Comparison of ENCODE assay signal across 8 cellular contexts in genomic region chr10:119445311-119445934, GRCh38.
A peak's percentile ranks its signal among the peaks of the same experiment; 100 is the strongest.
DNase-seq lines count a peak whose midpoint lies in the region; ATAC-seq and TF ChIP-seq lines count a peak whose summit lies in the region.

No MANE protein-coding gene starts in this region.

- no peaks in the 10 kb centered on the region for H3K9me3 Mint-ChIP-seq in activated CD4-positive, alpha-beta T cell treated with anti-CD3 and anti-CD28 coated beads, Interleukin-2, amount 10 ng/mL, durations not matched to agents 24 days and 14 days

- intact Hi-C loops in activated CD4-positive, alpha-beta T cell treated with anti-CD3 and anti-CD28 coated beads, Interleukin-2, amount 10 ng/mL, durations not matched to agents 24 days and 14 days (cut with micrococcal nuclease) = loop anchor here (1.0 to 5.0 kb wide), 2 partner anchors 42 to 246 kb away; no protein-coding TSS in a partner anchor
- intact Hi-C loops in right lobe of liver (cut with DNase I) = loop anchor here (10.0 kb wide), 1 partner anchor 251 kb away; no protein-coding TSS in a partner anchor

- H3K4me1 Mint-ChIP-seq in activated CD4-positive, alpha-beta T cell treated with anti-CD3 and anti-CD28 coated beads, Interleukin-2, amount 10 ng/mL, durations not matched to agents 24 days and 14 days = peaks cover 7% of the 10 kb centered on the region

- no peaks in the 10 kb centered on the region for H3K27me3 ChIP-seq in right lobe of liver

- DNase-seq in EL = peak; percentile 72
- DNase-seq in NCI-H345 treated with DMSO at 0.1 percent for 48 hours (lab: John Stamatoyannopoulos, UW; ENCODE audit: unreplicated experiment) = peak; percentile 7
- peak; percentile 95 for DNase-seq in activated CD4-positive, alpha-beta T cell treated with anti-CD3 and anti-CD28 coated beads, Interleukin-2, amount 10 ng/mL, durations not matched to agents 24 days and 14 days
- peak; percentile 61 for DNase-seq in dedifferentiated amniotic fluid mesenchymal stem cell (ENCODE audit: extremely low spot score)
- peak; percentile 85 to 88 (median 87) for DNase-seq in right lobe of liver
- DNase-seq in stimulated activated CD4-positive, alpha-beta T cell treated with anti-CD3 and anti-CD28 coated beads, TNF-alpha, amount 100 ng/mL, for 24 hours (ENCODE audit: low read depth in 3 of 3) = peak; percentile 71 to 78 (median 76)

- no peak overlapping the region for H3K27ac Mint-ChIP-seq in activated CD4-positive, alpha-beta T cell treated with anti-CD3 and anti-CD28 coated beads, Interleukin-2, amount 10 ng/mL, durations not matched to agents 24 days and 14 days

- peaks cover 19% of the 10 kb centered on the region for H3K36me3 Mint-ChIP-seq in activated CD4-positive, alpha-beta T cell treated with anti-CD3 and anti-CD28 coated beads, Interleukin-2, amount 10 ng/mL, durations not matched to agents 24 days and 14 days (ENCODE audit: low read depth)

- no peaks in the 10 kb centered on the region for H3K9me3 ChIP-seq in right lobe of liver

- 10% methylated on average over 7 of the region's 10 CpGs for WGBS in right lobe of liver (ENCODE audit: insufficient coverage, low coverage, low lambda C conversion rate, missing lambda C conversion rate)

- H3K27ac ChIP-seq in right lobe of liver = no peak overlapping the region

- H3K4me1 ChIP-seq in right lobe of liver = no peaks in the 10 kb centered on the region

- peak; percentile 84 to 96 (median 94) for TF ChIP-seq CTCF in right lobe of liver (IDR thresholded peaks at IDR 0.05)

- H3K27me3 Mint-ChIP-seq in activated CD4-positive, alpha-beta T cell treated with anti-CD3 and anti-CD28 coated beads, Interleukin-2, amount 10 ng/mL, durations not matched to agents 24 days and 14 days = no peaks in the 10 kb centered on the region

- no peak overlapping the region for H3K4me3 ChIP-seq in right lobe of liver

- ATAC-seq in HG02571 (IDR thresholded peaks at IDR 0.05; ENCODE audit: unreplicated experiment) = peak; percentile 58
- peak; percentile 79 to 95 (median 87) for ATAC-seq in right lobe of liver
- no peak for ATAC-seq in GM21825 (IDR thresholded peaks at IDR 0.05; ENCODE audit: unreplicated experiment)

- no peak for TF ChIP-seq POLR2A in right lobe of liver (IDR thresholded peaks at IDR 0.05)

- no peak overlapping the region for H3K4me3 Mint-ChIP-seq in activated CD4-positive, alpha-beta T cell treated with anti-CD3 and anti-CD28 coated beads, Interleukin-2, amount 10 ng/mL, durations not matched to agents 24 days and 14 days

- no peaks in the 10 kb centered on the region for H3K36me3 ChIP-seq in right lobe of liver

Comparison
In these comparisons a context has a peak if more than half of its experiments do, and no peak if none do; other contexts are left out.
1. DNase-seq: peak in every context shown above with its lines; median percentile 95 in activated CD4-positive, alpha-beta T cell treated with anti-CD3 and anti-CD28 coated beads, Interleukin-2, amount 10 ng/mL, durations not matched to agents 24 days and 14 days; 87 in right lobe of liver; 76 in stimulated activated CD4-positive, alpha-beta T cell treated with anti-CD3 and anti-CD28 coated beads, TNF-alpha, amount 100 ng/mL, for 24 hours; 72 in EL; 61 in dedifferentiated amniotic fluid mesenchymal stem cell; 7 in NCI-H345 treated with DMSO at 0.1 percent for 48 hours.